In genomic region chr5:179339996-179340395, GRCh38 we compare ENCODE assay signal across 1 cellular context.
TF ChIP-seq lines count a peak whose summit lies in the region.

No MANE protein-coding gene starts in this region.

TF ChIP-seq in K562, 482 proteins besides CTCF, POLR2A, EP300 and RAD21:
- TF ChIP-seq SPI1 (IDR thresholded peaks at IDR 0.05; ENCODE audit: borderline replicate concordance, low read depth, low read length): peak; percentile 4; the same call in 1 of the 2 replicates
- TF ChIP-seq ZNF445 (CRISPR knock-in tag; IDR thresholded peaks at IDR 0.05; ENCODE audit: low read depth): no peak
